8 cellular contexts compared by ENCODE assay signal in genomic region chr1:20640183-20640597, GRCh38. TPM values are rescaled to one million over a fixed set of nuclear protein-coding genes. Genes with fewer than 3 reads are reported as not detected.
DNase-seq lines count a peak whose midpoint lies in the region; ATAC-seq and TF ChIP-seq lines count a peak whose summit lies in the region.

No MANE protein-coding gene starts in this region.

- H3K4me3 Mint-ChIP-seq in activated CD4-positive, alpha-beta memory T cell treated with anti-CD3 and anti-CD28 coated beads, Interleukin-2, amount 10 ng/mL, durations not matched to agents 7 days and 5 days: no peak overlapping the region
- H3K4me3 Mint-ChIP-seq in endothelial cell (ENCODE audit: unreplicated experiment): no peak overlapping the region

- no peaks in the 10 kb centered on the region for H3K36me3 Mint-ChIP-seq in activated CD4-positive, alpha-beta memory T cell treated with anti-CD3 and anti-CD28 coated beads, Interleukin-2, amount 10 ng/mL, durations not matched to agents 7 days and 5 days (ENCODE audit: low read depth)
- peaks cover 25% of the 10 kb centered on the region for H3K36me3 Mint-ChIP-seq in endothelial cell (ENCODE audit: low read depth, unreplicated experiment)

- CTCF ChIA-PET in activated CD4-positive, alpha-beta memory T cell treated with anti-CD3 and anti-CD28 coated beads, Interleukin-2, amount 10 ng/mL, durations not matched to agents 7 days and 5 days (lab: Charles Lee): interaction anchor here (1.3 to 1.4 kb wide), 2 partner anchors 13 to 113 kb away, joined by 3 read pairs; no protein-coding TSS in a partner anchor

- H3K27ac Mint-ChIP-seq in activated CD4-positive, alpha-beta memory T cell treated with anti-CD3 and anti-CD28 coated beads, Interleukin-2, amount 10 ng/mL, durations not matched to agents 7 days and 5 days: no peak overlapping the region
- H3K27ac Mint-ChIP-seq in endothelial cell (ENCODE audit: unreplicated experiment): no peak overlapping the region

- intact Hi-C loops in thyroid gland (cut with DNase I): loop anchor here (10.0 kb wide), 1 partner anchor 65 kb away; no protein-coding TSS in a partner anchor

- no peaks in the 10 kb centered on the region for H3K27me3 Mint-ChIP-seq in activated CD4-positive, alpha-beta memory T cell treated with anti-CD3 and anti-CD28 coated beads, Interleukin-2, amount 10 ng/mL, durations not matched to agents 7 days and 5 days
- H3K27me3 Mint-ChIP-seq in endothelial cell (ENCODE audit: unreplicated experiment): peaks cover 2% of the 10 kb centered on the region

- no peak overlapping the region for H3K27ac ChIP-seq in thyroid gland

- 38% methylated on average over 6 of the region's 6 CpGs for WGBS in thyroid gland, 2 donors

- no peak for TF ChIP-seq POLR2A in thyroid gland (IDR thresholded peaks at IDR 0.05)

- DNase-seq in AG10803 (ENCODE audit: low read depth) (peak; percentile 54), GM20000 (ENCODE audit: low spot score) (peak; percentile 76), NCI-H510A treated with DMSO at 0.1 percent for 48 hours (lab: John Stamatoyannopoulos, UW) (peak; percentile 89), endothelial cell (ENCODE audit: low spot score) (peak; percentile 59), myocyte (ENCODE audit: low read depth) (peak; percentile 63), thyroid gland (peak; percentile 18 to 27)
- DNase-seq in activated CD4-positive, alpha-beta memory T cell treated with anti-CD3 and anti-CD28 coated beads, Interleukin-2, amount 10 ng/mL, durations not matched to agents 7 days and 5 days: peak; percentile 66

- H3K4me1 Mint-ChIP-seq in activated CD4-positive, alpha-beta memory T cell treated with anti-CD3 and anti-CD28 coated beads, Interleukin-2, amount 10 ng/mL, durations not matched to agents 7 days and 5 days: no peaks in the 10 kb centered on the region
- no peaks in the 10 kb centered on the region for H3K4me1 Mint-ChIP-seq in endothelial cell (ENCODE audit: unreplicated experiment)

- no peak for ATAC-seq in HG02763 (IDR thresholded peaks at IDR 0.05; ENCODE audit: unreplicated experiment)

- H3K4me3 ChIP-seq in AG10803 (ENCODE audit: low read length) (no peak overlapping the region), thyroid gland (replicated peaks in 1 of 3) (no peak overlapping the region)

- H3K27me3 ChIP-seq in thyroid gland: no peaks in the 10 kb centered on the region

- H3K9me3 Mint-ChIP-seq in activated CD4-positive, alpha-beta memory T cell treated with anti-CD3 and anti-CD28 coated beads, Interleukin-2, amount 10 ng/mL, durations not matched to agents 7 days and 5 days: no peaks in the 10 kb centered on the region
- no peaks in the 10 kb centered on the region for H3K9me3 Mint-ChIP-seq in endothelial cell (ENCODE audit: unreplicated experiment)

- peaks cover 44 to 70% of the 10 kb centered on the region in 2 donors for H3K36me3 ChIP-seq in thyroid gland

- H3K9me3 ChIP-seq in thyroid gland: no peaks in the 10 kb centered on the region

- H3K4me1 ChIP-seq in thyroid gland: peaks cover 1 to 5% of the 10 kb centered on the region in 2 donors

- POLR2A ChIA-PET in activated CD4-positive, alpha-beta memory T cell treated with anti-CD3 and anti-CD28 coated beads, Interleukin-2, amount 10 ng/mL, durations not matched to agents 7 days and 5 days (lab: Charles Lee): no interaction called here

- TF ChIP-seq CTCF in AG10803 (conservative IDR thresholded peaks at IDR 0.05; ENCODE audit: low read length) (peak; percentile 82), GM20000 (IDR thresholded peaks at IDR 0.05; ENCODE audit: extremely low read depth, missing control alignments) (peak; percentile 63), endothelial cell (IDR thresholded peaks at IDR 0.05; ENCODE audit: unreplicated experiment) (peak; percentile 90), thyroid gland (IDR thresholded peaks at IDR 0.05) (peak; percentile 38 to 73 (median 48))

RNA-seq across cellular contexts. Expression of gene PINK1, which starts 6.9 kb away (rescaled TPM):
- 1 to 10 TPM; 6.6 TPM for total RNA-seq in activated CD4-positive, alpha-beta memory T cell treated with anti-CD3 and anti-CD28 coated beads, Interleukin-2, amount 10 ng/mL, durations not matched to agents 7 days and 5 days
- total RNA-seq in endothelial cell (ENCODE audit: unreplicated experiment) (40.0 TPM), myocyte (115 and 127 TPM in 2 replicates), thyroid gland (100 to 1,000 TPM; 144 to 171 (median 151) TPM)
- polyA plus RNA-seq in myocyte (2012): 130 TPM

RNA-seq across cellular contexts. Expression of gene DDOST, which starts 21.0 kb away (rescaled TPM):
- total RNA-seq in activated CD4-positive, alpha-beta memory T cell treated with anti-CD3 and anti-CD28 coated beads, Interleukin-2, amount 10 ng/mL, durations not matched to agents 7 days and 5 days: 100 to 1,000 TPM; 171 to 182 TPM
- total RNA-seq in endothelial cell (ENCODE audit: unreplicated experiment): 235 TPM
- total RNA-seq in myocyte: 184 and 204 TPM in 2 replicates
- 202 TPM for polyA plus RNA-seq in myocyte (2012)
- total RNA-seq in thyroid gland: 100 to 1,000 TPM; 182 to 299 (median 238) TPM

RNA-seq across cellular contexts. Expression of gene CDA, which starts 51.3 kb away (rescaled TPM):
- not detected for total RNA-seq in activated CD4-positive, alpha-beta memory T cell treated with anti-CD3 and anti-CD28 coated beads, Interleukin-2, amount 10 ng/mL, durations not matched to agents 7 days and 5 days
- total RNA-seq in endothelial cell (ENCODE audit: unreplicated experiment) (1.1 TPM), myocyte (0.16 TPM in 1 of 2 replicates, not detected in the other), thyroid gland (1 to 10 TPM in 2 of 4 donors, under 1 TPM in 2; 0.56 to 3.5 (median 1.5) TPM)
- polyA plus RNA-seq in myocyte (2012): 3.4 TPM

Comparison
In these comparisons a context has a peak if more than half of its experiments do, and no peak if none do; other contexts are left out.
1. DNase-seq: peak in every context shown above with its lines; median percentile 89 in NCI-H510A treated with DMSO at 0.1 percent for 48 hours; 76 in GM20000; 66 in activated CD4-positive, alpha-beta memory T cell treated with anti-CD3 and anti-CD28 coated beads, Interleukin-2, amount 10 ng/mL, durations not matched to agents 7 days and 5 days; 63 in myocyte; 59 in endothelial cell; 54 in AG10803; 22 in thyroid gland.